In genomic region chr3:128727485-128727884, GRCh38 we compare ENCODE assay signal across 1 cellular context.
TF ChIP-seq lines count a peak whose summit lies in the region.

No MANE protein-coding gene starts in this region.

TF ChIP-seq in H1, 55 proteins besides CTCF, POLR2A, EP300 and RAD21 (continued from another document):
- TF ChIP-seq CHD7 (IDR thresholded peaks at IDR 0.05; ENCODE audit: insufficient replicate concordance, low read length) (no peak), EZH2 (IDR thresholded peaks at IDR 0.05; ENCODE audit: low read depth, low read length, severe bottlenecking) (no peak), BACH1 (IDR thresholded peaks at IDR 0.05; ENCODE audit: low read length) (no peak), KDM1A (IDR thresholded peaks at IDR 0.05; ENCODE audit: borderline replicate concordance, low read length) (no peak), GTF2F1 (IDR thresholded peaks at IDR 0.05; ENCODE audit: borderline replicate concordance, low read depth, low read length) (no peak), CEBPB (IDR thresholded peaks at IDR 0.05; ENCODE audit: low read depth, low read length) (no peak), CTBP2 (IDR thresholded peaks at IDR 0.05; ENCODE audit: borderline replicate concordance, insufficient read depth, insufficient read length, low read length) (no peak)
TF ChIP-seq in H1: peak in this region for 0.
